Comparison of ENCODE assay signal across 10 cellular contexts in genomic region chr6:54053893-54054391, GRCh38. TPM values are rescaled to one million over a fixed set of nuclear protein-coding genes. Genes with fewer than 3 reads are reported as not detected.
DNase-seq lines count a peak whose midpoint lies in the region; ATAC-seq, FAIRE-seq and TF ChIP-seq lines count a peak whose summit lies in the region.
"Had no signal": no experiment of that assay in that cellular context is flagged by ENCODE, and none has a peak within 500 bp of the region (broad histone marks: within the 10 kb centered on the region; RNA-seq: fewer than 3 reads in every experiment).

No MANE protein-coding gene starts in this region.

- peak in 1 of 2 experiments; percentile 45 for DNase-seq in A549 (ENCODE audit: low read depth in 1 of 2, low spot score in 1 of 2)
- peak; percentile 90 for DNase-seq in M059J (ENCODE audit: low read depth)
- DNase-seq in mesendoderm = peak; percentile 92
- no peak for DNase-seq in CD8-positive, alpha-beta T cell

- H3K4me3 ChIP-seq in A549 (no peak overlapping the region), duodenal mucosa (ENCODE audit: low read depth in 1 of 2, low read length in 2 of 2) (peak overlapping the region; percentile 29 to 50), mesendoderm (ENCODE audit: low read length) (no peak overlapping the region)
- no peak overlapping the region for H3K4me3 ChIP-seq in CD8-positive, alpha-beta T cell (ENCODE audit: low read depth, low read length)

- no peak overlapping the region for H3K27ac Mint-ChIP-seq in CD8-positive, alpha-beta T cell
- H3K27ac Mint-ChIP-seq: T-helper 1 cell treated with Interleukin-12 subunit alpha and Interleukin-12 subunit beta and Interleukin-4 antibody, amounts not matched to agents 30 μg/mL and 1 μg/mL, for 36 hours had no signal

- H3K9ac ChIP-seq in duodenal mucosa (ENCODE audit: low read depth in 1 of 2, low read length in 2 of 2) = no peak overlapping the region
- H3K9ac ChIP-seq in mesendoderm (ENCODE audit: low read length) = no peak overlapping the region

- no peaks in the 10 kb centered on the region for H3K4me1 Mint-ChIP-seq in CD8-positive, alpha-beta T cell (ENCODE audit: low read depth)
- H3K4me1 Mint-ChIP-seq: central memory CD8-positive, alpha-beta T cell had no signal

- H2BK120ac ChIP-seq in mesendoderm (ENCODE audit: low read depth, low read length) = peak overlapping the region; percentile 28

- H3K79me2 ChIP-seq in mesendoderm (ENCODE audit: control insufficient read depth, insufficient read depth, low read length) = no peaks in the 10 kb centered on the region

- no peak overlapping the region for H2AK5ac ChIP-seq in mesendoderm (ENCODE audit: low read length)

- H3K23ac ChIP-seq in mesendoderm (ENCODE audit: low read length) = no peak overlapping the region

- TF ChIP-seq CTCF in A549 (IDR thresholded peaks at IDR 0.05) = no peak
- no peak for TF ChIP-seq CTCF in CD8-positive, alpha-beta T cell (IDR thresholded peaks at IDR 0.05)

- POLR2A ChIA-PET in A549 (lab: Yijun Ruan, JAX) = no interaction called here
- POLR2A ChIA-PET in CD8-positive, alpha-beta T cell (lab: Charles Lee) = no interaction called here

- H3K56ac ChIP-seq in mesendoderm (ENCODE audit: low read length) = no peak overlapping the region

- H3K36me3 ChIP-seq in duodenal mucosa (ENCODE audit: control insufficient read depth in 1 of 2, insufficient read depth in 2 of 2, low read length in 2 of 2) (no peaks in the 10 kb centered on the region), mesendoderm (ENCODE audit: control insufficient read depth, insufficient read depth, low read length) (no peaks in the 10 kb centered on the region)
- no peaks in the 10 kb centered on the region for H3K36me3 ChIP-seq in CD8-positive, alpha-beta T cell (ENCODE audit: insufficient read depth, low read length)

- no peak overlapping the region for H4K5ac ChIP-seq in mesendoderm (ENCODE audit: low read length)

- no peak for FAIRE-seq in A549 (lab: Jason Lieb, UNC)

- 0 out of 3 replicates have a peak, but pooled peaks cover 7% of the 10 kb centered on the region for H3K4me1 ChIP-seq in A549
- H3K4me1 ChIP-seq in duodenal mucosa (ENCODE audit: control insufficient read depth in 1 of 2, insufficient read depth in 2 of 2, low read length in 2 of 2) = peaks cover 12% of the 10 kb centered on the region in 2 donors
- H3K4me1 ChIP-seq in mesendoderm (ENCODE audit: control insufficient read depth, low read depth, low read length) = peaks cover 2% of the 10 kb centered on the region
- no peaks in the 10 kb centered on the region for H3K4me1 ChIP-seq in CD8-positive, alpha-beta T cell (ENCODE audit: insufficient read depth, low read length)

- no peak overlapping the region for H3K4me3 Mint-ChIP-seq in CD8-positive, alpha-beta T cell
- H3K4me3 Mint-ChIP-seq: central memory CD8-positive, alpha-beta T cell; T-helper 1 cell treated with Interleukin-12 subunit alpha and Interleukin-12 subunit beta and Interleukin-4 antibody, amounts not matched to agents 30 μg/mL and 1 μg/mL, for 36 hours had no signal

- H3K27ac ChIP-seq in A549 = no peak overlapping the region; a peak in 1 of 6 replicates
- H3K27ac ChIP-seq in duodenal mucosa (ENCODE audit: low read depth, low read length) = no peak overlapping the region
- H3K27ac ChIP-seq in mesendoderm (ENCODE audit: low read depth, low read length) = peak overlapping the region; percentile 36
- H3K27ac ChIP-seq in CD8-positive, alpha-beta T cell (ENCODE audit: low read depth, low read length) = no peak overlapping the region

- peak overlapping the region; percentile 87 for H3K18ac ChIP-seq in mesendoderm (ENCODE audit: low read length)

- no peaks in the 10 kb centered on the region for H3K79me1 ChIP-seq in mesendoderm (ENCODE audit: low read length)

- H4K8ac ChIP-seq in mesendoderm (ENCODE audit: low read depth, low read length) = no peak overlapping the region

- no peak overlapping the region for H2BK5ac ChIP-seq in mesendoderm (ENCODE audit: low read length)

- intact Hi-C loops in CD8-positive, alpha-beta T cell (cut with DNase I, micrococcal nuclease) = no loop called here

- no peak for TF ChIP-seq EP300 in A549 (IDR thresholded peaks at IDR 0.05)

- H3K4me2 ChIP-seq in A549 (peak overlapping the region; percentile 61), mesendoderm (ENCODE audit: low read length) (no peak overlapping the region)

- H3K9me3 ChIP-seq in A549 (no peaks in the 10 kb centered on the region), duodenal mucosa (ENCODE audit: control insufficient read depth in 1 of 2, low read length in 2 of 2) (no peaks in the 10 kb centered on the region)
- no peaks in the 10 kb centered on the region for H3K9me3 ChIP-seq in CD8-positive, alpha-beta T cell (ENCODE audit: low read length)

- H3K27me3 Mint-ChIP-seq in CD8-positive, alpha-beta T cell (ENCODE audit: low read depth) = peaks cover 2% of the 10 kb centered on the region
- H3K27me3 Mint-ChIP-seq: central memory CD8-positive, alpha-beta T cell had no signal

- no peaks in the 10 kb centered on the region for H3K27me3 ChIP-seq in duodenal mucosa (ENCODE audit: control insufficient read depth in 1 of 2, insufficient read depth in 2 of 2, low read length in 2 of 2)
- no peaks in the 10 kb centered on the region for H3K27me3 ChIP-seq in mesendoderm (ENCODE audit: insufficient read depth, low read length, poor library complexity)
- no peaks in the 10 kb centered on the region for H3K27me3 ChIP-seq in CD8-positive, alpha-beta T cell (ENCODE audit: insufficient read depth, low read length)

- no peak overlapping the region for H3K4ac ChIP-seq in mesendoderm (ENCODE audit: low read depth, low read length)

- CTCF ChIA-PET in A549 (lab: Yijun Ruan, JAX) = interaction anchor here (0.7 kb wide), 1 partner anchor 11 kb away, joined by 3 read pairs; no protein-coding TSS in a partner anchor
- CTCF ChIA-PET in CD8-positive, alpha-beta T cell (lab: Charles Lee) = interaction anchor here (0.7 kb wide), 1 partner anchor 19 kb away, joined by 4 read pairs; no protein-coding TSS in a partner anchor

- H2BK15ac ChIP-seq in mesendoderm (replicated peaks; ENCODE audit: low read depth) = no peak overlapping the region

- H3K36me3 Mint-ChIP-seq in CD8-positive, alpha-beta T cell = no peaks in the 10 kb centered on the region

- 6% methylated on average over 4 of the region's 4 CpGs for WGBS in A549 (ENCODE audit: missing lambda C conversion rate)
- WGBS in mesendoderm (ENCODE audit: extremely low coverage, insufficient coverage, low lambda C conversion rate) = no CpG with 5 or more reads among the region's 4 CpGs

- no peak for TF ChIP-seq RAD21 in A549 (conservative IDR thresholded peaks at IDR 0.05 in 1 of 2, IDR thresholded peaks at IDR 0.05 in 1 of 2)

- ATAC-seq in A549 (peak; percentile 78 to 80), GM21390 (IDR thresholded peaks at IDR 0.05; ENCODE audit: unreplicated experiment) (no peak), HG03432 (IDR thresholded peaks at IDR 0.05; ENCODE audit: unreplicated experiment) (no peak), HG02884 (IDR thresholded peaks at IDR 0.05; ENCODE audit: unreplicated experiment) (no peak)
- no peak for ATAC-seq in CD8-positive, alpha-beta T cell

- H3K9me3 Mint-ChIP-seq in CD8-positive, alpha-beta T cell = no peaks in the 10 kb centered on the region
- H3K9me3 Mint-ChIP-seq: central memory CD8-positive, alpha-beta T cell; T-helper 1 cell treated with Interleukin-12 subunit alpha and Interleukin-12 subunit beta and Interleukin-4 antibody, amounts not matched to agents 30 μg/mL and 1 μg/mL, for 36 hours had no signal

- TF ChIP-seq POLR2A in A549 (IDR thresholded peaks at IDR 0.05; ENCODE audit: low read length) = no peak

TF ChIP-seq in A549, 52 proteins besides CTCF, POLR2A, EP300 and RAD21:
- TF ChIP-seq RFX5 (IDR thresholded peaks at IDR 0.05) = no peak
- TF ChIP-seq RCOR1 (IDR thresholded peaks at IDR 0.05; ENCODE audit: low read depth, low read length) = no peak
- TF ChIP-seq SREBF2 (IDR thresholded peaks at IDR 0.05) = no peak
- TF ChIP-seq CBX8 (IDR thresholded peaks at IDR 0.05) = no peak
- TF ChIP-seq USF2 (IDR thresholded peaks at IDR 0.05) = no peak
- TF ChIP-seq EHF (CRISPR knock-in tag; IDR thresholded peaks at IDR 0.05) = no peak
- TF ChIP-seq BCL3 (IDR thresholded peaks at IDR 0.05) = no peak
- no peak for TF ChIP-seq HDAC2 (IDR thresholded peaks at IDR 0.05)
- TF ChIP-seq ZC3H11A (IDR thresholded peaks at IDR 0.05) = no peak
- TF ChIP-seq JUN (IDR thresholded peaks at IDR 0.05) = no peak
- no peak for TF ChIP-seq ZFP36 (IDR thresholded peaks at IDR 0.05; ENCODE audit: borderline replicate concordance, partially characterized antibody)

RNA-seq across cellular contexts. Expression of gene MLIP, which starts 57.3 kb away (rescaled TPM):
- polyA plus RNA-seq in A549 (2011; rRNA removed) (0.08 TPM in 1 of 2 replicates, not detected in the other), A549 (2017; fragmentation: RNase III; extraction: RNeasy Plus Mini Kit Qiagen cat#74134 plus additional on column Dnase treatment) (not detected in 3 replicates)
- polyA plus RNA-seq in A549 (2012; cell fraction: cytosol; rRNA removed) = not detected in 2 replicates
- polyA plus RNA-seq in A549 (2012; cell fraction: nucleus; rRNA removed) = not detected in 2 replicates
- 0.83 TPM in 1 of 2 replicates, not detected in the other for polyA minus RNA-seq in A549 (2011; rRNA and poly(A)+ RNA removed)
- not detected in 2 replicates for total RNA-seq in M059J (2014; rRNA removed; shearing (Covaris generic))
- 0.34 TPM for polyA plus RNA-seq in mesendoderm (2013, experiment 1 of 2)
- 0.15 TPM for polyA plus RNA-seq in mesendoderm (2013, experiment 2 of 2)
- total RNA-seq in CD8-positive, alpha-beta T cell = not detected

Comparison
In these comparisons a context has a peak if more than half of its experiments do, and no peak if none do; other contexts are left out.
1. ATAC-seq: peak in A549 (2 of 2); none in GM21390 (single experiment), CD8-positive, alpha-beta T cell (single experiment), HG03432 (single experiment) and HG02884 (single experiment).
2. DNase-seq: peak in M059J (single experiment) and mesendoderm (single experiment); none in CD8-positive, alpha-beta T cell (0 of 7).
3. H3K4me3 ChIP-seq: peak in duodenal mucosa (2 of 2); none in A549 (single experiment), mesendoderm (single experiment) and CD8-positive, alpha-beta T cell (single experiment).